1 cellular context compared by ENCODE assay signal in genomic region chr5:132677191-132677590, GRCh38.
TF ChIP-seq lines count a peak whose summit lies in the region.

No MANE protein-coding gene starts in this region.

TF ChIP-seq in HepG2, 621 proteins besides CTCF, POLR2A, EP300 and RAD21:
- TF ChIP-seq ZFX (CRISPR knock-in tag; IDR thresholded peaks at IDR 0.05; ENCODE audit: low read depth) (0 out of 2 replicates have a peak, but pooled peaks have one; percentile 14), KDM2A (CRISPR knock-in tag; IDR thresholded peaks at IDR 0.05; ENCODE audit: borderline replicate concordance, low read depth) (0 out of 2 replicates have a peak, but pooled peaks have one; percentile 25), ZNF468 (CRISPR knock-in tag; IDR thresholded peaks at IDR 0.05) (no peak), SKI (IDR thresholded peaks at IDR 0.05; ENCODE audit: partially characterized antibody) (peak; percentile 21), SAP130 (CRISPR knock-in tag; IDR thresholded peaks at IDR 0.05; ENCODE audit: low read depth) (peak; percentile 26; the same call in 1 of the 2 replicates), HMGXB4 (CRISPR knock-in tag; IDR thresholded peaks at IDR 0.05; ENCODE audit: borderline replicate concordance in 1 of 2, low read depth in 1 of 2) (0 out of 4 replicates have a peak, but pooled peaks of 1 of the 2 experiments have one; percentile 50), ZNF678 (CRISPR knock-in tag; IDR thresholded peaks at IDR 0.05) (no peak), TEAD3 (CRISPR knock-in tag; optimal IDR thresholded peaks at IDR 0.05; ENCODE audit: borderline replicate concordance) (peak; percentile 14), XRCC5 (optimal IDR thresholded peaks at IDR 0.05; ENCODE audit: low read length) (peak; percentile 88), RARA (CRISPR knock-in tag; IDR thresholded peaks at IDR 0.05) (0 out of 2 replicates have a peak, but pooled peaks have one; percentile 11), ZGPAT (CRISPR knock-in tag; IDR thresholded peaks at IDR 0.05) (0 out of 2 replicates have a peak, but pooled peaks have one; percentile 20), ZNF232 (CRISPR knock-in tag; IDR thresholded peaks at IDR 0.05; ENCODE audit: borderline replicate concordance) (no peak), ZNF550 (CRISPR knock-in tag; IDR thresholded peaks at IDR 0.05; ENCODE audit: borderline replicate concordance) (peak; percentile 91; the same call in 1 of the 2 replicates), SMC3 (IDR thresholded peaks at IDR 0.05; ENCODE audit: low read length) (peak; percentile 39), NR2F6 (IDR thresholded peaks at IDR 0.05) (no peak), NR2F6 (CRISPR knock-in tag; IDR thresholded peaks at IDR 0.05) (no peak), FOSL2 (CRISPR knock-in tag; IDR thresholded peaks at IDR 0.05) (0 out of 2 replicates have a peak, but pooled peaks have one; percentile 35), STAG1 (CRISPR knock-in tag; IDR thresholded peaks at IDR 0.05) (peak; percentile 78)
